1 cellular context compared by ENCODE assay signal in the genomic region with DNA sequence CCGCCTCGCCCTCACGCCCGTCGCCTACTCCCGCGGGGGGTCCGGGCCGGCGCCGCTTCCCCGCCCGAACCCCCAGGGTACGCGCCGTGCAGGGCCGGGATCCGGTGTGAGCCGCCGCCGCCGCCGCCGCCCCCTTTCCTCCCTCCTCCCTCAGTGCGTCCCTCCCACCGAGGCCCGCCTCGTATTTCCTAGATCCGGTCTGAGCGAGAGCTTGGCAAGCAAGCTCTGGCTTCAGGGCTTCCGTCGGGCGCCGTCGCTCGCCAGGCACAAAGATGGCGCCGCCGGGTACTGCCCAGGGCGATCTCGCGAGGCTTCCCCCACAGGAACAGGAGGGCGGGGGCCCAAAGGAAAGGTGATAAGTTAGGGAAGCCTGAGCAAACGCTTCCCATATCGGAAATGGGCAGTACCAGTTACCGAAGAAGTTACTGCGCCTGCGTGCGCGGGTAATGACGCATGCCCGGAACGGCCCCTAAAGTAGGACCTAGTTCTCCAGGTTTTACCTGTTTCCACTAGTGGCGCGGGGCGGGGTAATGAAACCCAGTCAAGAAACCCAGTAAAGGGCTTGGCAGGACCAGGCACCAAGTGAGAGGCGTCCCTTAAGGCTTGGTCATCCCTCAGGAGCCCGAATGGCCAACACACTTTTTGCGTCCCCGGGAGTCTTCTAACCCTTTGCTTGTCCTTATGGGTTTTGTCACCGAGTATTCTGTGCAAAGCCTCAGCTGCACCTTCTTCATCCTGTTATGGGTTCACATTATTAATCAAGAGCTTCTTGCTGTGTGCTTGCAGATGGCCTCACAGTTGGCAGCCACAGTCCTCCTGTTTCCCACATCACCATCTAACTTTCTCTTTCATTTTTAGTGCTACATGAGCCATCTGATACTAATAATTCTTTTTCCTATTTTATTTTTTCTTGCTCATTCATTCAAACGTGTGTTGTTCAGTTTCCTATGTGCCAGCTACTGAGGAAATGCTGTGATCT.
TF ChIP-seq lines count a peak whose summit lies in the region.

A gene with protein sequence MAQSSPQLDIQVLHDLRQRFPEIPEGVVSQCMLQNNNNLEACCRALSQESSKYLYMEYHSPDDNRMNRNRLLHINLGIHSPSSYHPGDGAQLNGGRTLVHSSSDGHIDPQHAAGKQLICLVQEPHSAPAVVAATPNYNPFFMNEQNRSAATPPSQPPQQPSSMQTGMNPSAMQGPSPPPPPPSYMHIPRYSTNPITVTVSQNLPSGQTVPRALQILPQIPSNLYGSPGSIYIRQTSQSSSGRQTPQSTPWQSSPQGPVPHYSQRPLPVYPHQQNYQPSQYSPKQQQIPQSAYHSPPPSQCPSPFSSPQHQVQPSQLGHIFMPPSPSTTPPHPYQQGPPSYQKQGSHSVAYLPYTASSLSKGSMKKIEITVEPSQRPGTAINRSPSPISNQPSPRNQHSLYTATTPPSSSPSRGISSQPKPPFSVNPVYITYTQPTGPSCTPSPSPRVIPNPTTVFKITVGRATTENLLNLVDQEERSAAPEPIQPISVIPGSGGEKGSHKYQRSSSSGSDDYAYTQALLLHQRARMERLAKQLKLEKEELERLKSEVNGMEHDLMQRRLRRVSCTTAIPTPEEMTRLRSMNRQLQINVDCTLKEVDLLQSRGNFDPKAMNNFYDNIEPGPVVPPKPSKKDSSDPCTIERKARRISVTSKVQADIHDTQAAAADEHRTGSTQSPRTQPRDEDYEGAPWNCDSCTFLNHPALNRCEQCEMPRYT (minus strand): TSS at position 108 of the 979 bp plus-strand sequence. CDS start 29,666 bp downstream, outside the sequence.

TF ChIP-seq in K562, 482 proteins besides CTCF, POLR2A, EP300 and RAD21 (continued from another document and continues in another):
- 0 out of 2 replicates have a peak, but pooled peaks have one; percentile 30 for TF ChIP-seq FOXK1 (CRISPR knock-in tag; IDR thresholded peaks at IDR 0.05; ENCODE audit: borderline replicate concordance)
- TF ChIP-seq NFIC (IDR thresholded peaks at IDR 0.05), result peak; percentile 41
- TF ChIP-seq CEBPG (CRISPR knock-in tag; IDR thresholded peaks at IDR 0.05), result no peak
- TF ChIP-seq CEBPG (tag; conservative IDR thresholded peaks at IDR 0.05 in 1 of 2, IDR thresholded peaks at IDR 0.05 in 1 of 2), result no peak
- TF ChIP-seq, protein P1, sequence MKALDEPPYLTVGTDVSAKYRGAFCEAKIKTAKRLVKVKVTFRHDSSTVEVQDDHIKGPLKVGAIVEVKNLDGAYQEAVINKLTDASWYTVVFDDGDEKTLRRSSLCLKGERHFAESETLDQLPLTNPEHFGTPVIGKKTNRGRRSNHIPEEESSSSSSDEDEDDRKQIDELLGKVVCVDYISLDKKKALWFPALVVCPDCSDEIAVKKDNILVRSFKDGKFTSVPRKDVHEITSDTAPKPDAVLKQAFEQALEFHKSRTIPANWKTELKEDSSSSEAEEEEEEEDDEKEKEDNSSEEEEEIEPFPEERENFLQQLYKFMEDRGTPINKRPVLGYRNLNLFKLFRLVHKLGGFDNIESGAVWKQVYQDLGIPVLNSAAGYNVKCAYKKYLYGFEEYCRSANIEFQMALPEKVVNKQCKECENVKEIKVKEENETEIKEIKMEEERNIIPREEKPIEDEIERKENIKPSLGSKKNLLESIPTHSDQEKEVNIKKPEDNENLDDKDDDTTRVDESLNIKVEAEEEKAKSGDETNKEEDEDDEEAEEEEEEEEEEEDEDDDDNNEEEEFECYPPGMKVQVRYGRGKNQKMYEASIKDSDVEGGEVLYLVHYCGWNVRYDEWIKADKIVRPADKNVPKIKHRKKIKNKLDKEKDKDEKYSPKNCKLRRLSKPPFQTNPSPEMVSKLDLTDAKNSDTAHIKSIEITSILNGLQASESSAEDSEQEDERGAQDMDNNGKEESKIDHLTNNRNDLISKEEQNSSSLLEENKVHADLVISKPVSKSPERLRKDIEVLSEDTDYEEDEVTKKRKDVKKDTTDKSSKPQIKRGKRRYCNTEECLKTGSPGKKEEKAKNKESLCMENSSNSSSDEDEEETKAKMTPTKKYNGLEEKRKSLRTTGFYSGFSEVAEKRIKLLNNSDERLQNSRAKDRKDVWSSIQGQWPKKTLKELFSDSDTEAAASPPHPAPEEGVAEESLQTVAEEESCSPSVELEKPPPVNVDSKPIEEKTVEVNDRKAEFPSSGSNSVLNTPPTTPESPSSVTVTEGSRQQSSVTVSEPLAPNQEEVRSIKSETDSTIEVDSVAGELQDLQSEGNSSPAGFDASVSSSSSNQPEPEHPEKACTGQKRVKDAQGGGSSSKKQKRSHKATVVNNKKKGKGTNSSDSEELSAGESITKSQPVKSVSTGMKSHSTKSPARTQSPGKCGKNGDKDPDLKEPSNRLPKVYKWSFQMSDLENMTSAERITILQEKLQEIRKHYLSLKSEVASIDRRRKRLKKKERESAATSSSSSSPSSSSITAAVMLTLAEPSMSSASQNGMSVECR (CRISPR knock-in tag; IDR thresholded peaks at IDR 0.05), result no peak
- peak in 1 of 2 experiments; percentile 9; a peak in 1 of 3 replicates for TF ChIP-seq CBX3 (IDR thresholded peaks at IDR 0.05; ENCODE audit: borderline replicate concordance in 1 of 2, low read length in 2 of 2)
- 0 out of 4 replicates have a peak, but pooled peaks of 1 of the 2 experiments have one; percentile 41 for TF ChIP-seq ETV6 (IDR thresholded peaks at IDR 0.05; ENCODE audit: borderline replicate concordance in 1 of 2, low read depth in 2 of 2, low read length in 1 of 2)
- TF ChIP-seq ETV6 (CRISPR knock-in tag; IDR thresholded peaks at IDR 0.05; ENCODE audit: borderline replicate concordance), result no peak
- peak; percentile 11; the same call in 1 of the 2 replicates for TF ChIP-seq RB1 (IDR thresholded peaks at IDR 0.05; ENCODE audit: low read depth)
- TF ChIP-seq CTBP1 (IDR thresholded peaks at IDR 0.05; ENCODE audit: borderline replicate concordance), result no peak; the same call in 1 of the 2 replicates
- peak in 1 of 2 experiments; percentile 32 for TF ChIP-seq E2F6 (IDR thresholded peaks at IDR 0.05; ENCODE audit: borderline replicate concordance in 1 of 2, extremely low read depth in 1 of 2, insufficient read depth in 1 of 2, insufficient read length in 1 of 2, low read depth in 1 of 2, low read length in 1 of 2, poor library complexity in 1 of 2, severe bottlenecking in 1 of 2)
- TF ChIP-seq SPI1 (IDR thresholded peaks at IDR 0.05; ENCODE audit: borderline replicate concordance, low read depth, low read length), result peak; percentile 42; the same call in 1 of the 2 replicates
- peak; percentile 70 for TF ChIP-seq GABPB1 (CRISPR knock-in tag; IDR thresholded peaks at IDR 0.05)
- no peak for TF ChIP-seq ZNF695 (CRISPR knock-in tag; IDR thresholded peaks at IDR 0.05)
- TF ChIP-seq GATAD2B (IDR thresholded peaks at IDR 0.05; ENCODE audit: borderline replicate concordance), result 0 out of 2 replicates have a peak, but pooled peaks have one; percentile 28
- TF ChIP-seq, protein P2, sequence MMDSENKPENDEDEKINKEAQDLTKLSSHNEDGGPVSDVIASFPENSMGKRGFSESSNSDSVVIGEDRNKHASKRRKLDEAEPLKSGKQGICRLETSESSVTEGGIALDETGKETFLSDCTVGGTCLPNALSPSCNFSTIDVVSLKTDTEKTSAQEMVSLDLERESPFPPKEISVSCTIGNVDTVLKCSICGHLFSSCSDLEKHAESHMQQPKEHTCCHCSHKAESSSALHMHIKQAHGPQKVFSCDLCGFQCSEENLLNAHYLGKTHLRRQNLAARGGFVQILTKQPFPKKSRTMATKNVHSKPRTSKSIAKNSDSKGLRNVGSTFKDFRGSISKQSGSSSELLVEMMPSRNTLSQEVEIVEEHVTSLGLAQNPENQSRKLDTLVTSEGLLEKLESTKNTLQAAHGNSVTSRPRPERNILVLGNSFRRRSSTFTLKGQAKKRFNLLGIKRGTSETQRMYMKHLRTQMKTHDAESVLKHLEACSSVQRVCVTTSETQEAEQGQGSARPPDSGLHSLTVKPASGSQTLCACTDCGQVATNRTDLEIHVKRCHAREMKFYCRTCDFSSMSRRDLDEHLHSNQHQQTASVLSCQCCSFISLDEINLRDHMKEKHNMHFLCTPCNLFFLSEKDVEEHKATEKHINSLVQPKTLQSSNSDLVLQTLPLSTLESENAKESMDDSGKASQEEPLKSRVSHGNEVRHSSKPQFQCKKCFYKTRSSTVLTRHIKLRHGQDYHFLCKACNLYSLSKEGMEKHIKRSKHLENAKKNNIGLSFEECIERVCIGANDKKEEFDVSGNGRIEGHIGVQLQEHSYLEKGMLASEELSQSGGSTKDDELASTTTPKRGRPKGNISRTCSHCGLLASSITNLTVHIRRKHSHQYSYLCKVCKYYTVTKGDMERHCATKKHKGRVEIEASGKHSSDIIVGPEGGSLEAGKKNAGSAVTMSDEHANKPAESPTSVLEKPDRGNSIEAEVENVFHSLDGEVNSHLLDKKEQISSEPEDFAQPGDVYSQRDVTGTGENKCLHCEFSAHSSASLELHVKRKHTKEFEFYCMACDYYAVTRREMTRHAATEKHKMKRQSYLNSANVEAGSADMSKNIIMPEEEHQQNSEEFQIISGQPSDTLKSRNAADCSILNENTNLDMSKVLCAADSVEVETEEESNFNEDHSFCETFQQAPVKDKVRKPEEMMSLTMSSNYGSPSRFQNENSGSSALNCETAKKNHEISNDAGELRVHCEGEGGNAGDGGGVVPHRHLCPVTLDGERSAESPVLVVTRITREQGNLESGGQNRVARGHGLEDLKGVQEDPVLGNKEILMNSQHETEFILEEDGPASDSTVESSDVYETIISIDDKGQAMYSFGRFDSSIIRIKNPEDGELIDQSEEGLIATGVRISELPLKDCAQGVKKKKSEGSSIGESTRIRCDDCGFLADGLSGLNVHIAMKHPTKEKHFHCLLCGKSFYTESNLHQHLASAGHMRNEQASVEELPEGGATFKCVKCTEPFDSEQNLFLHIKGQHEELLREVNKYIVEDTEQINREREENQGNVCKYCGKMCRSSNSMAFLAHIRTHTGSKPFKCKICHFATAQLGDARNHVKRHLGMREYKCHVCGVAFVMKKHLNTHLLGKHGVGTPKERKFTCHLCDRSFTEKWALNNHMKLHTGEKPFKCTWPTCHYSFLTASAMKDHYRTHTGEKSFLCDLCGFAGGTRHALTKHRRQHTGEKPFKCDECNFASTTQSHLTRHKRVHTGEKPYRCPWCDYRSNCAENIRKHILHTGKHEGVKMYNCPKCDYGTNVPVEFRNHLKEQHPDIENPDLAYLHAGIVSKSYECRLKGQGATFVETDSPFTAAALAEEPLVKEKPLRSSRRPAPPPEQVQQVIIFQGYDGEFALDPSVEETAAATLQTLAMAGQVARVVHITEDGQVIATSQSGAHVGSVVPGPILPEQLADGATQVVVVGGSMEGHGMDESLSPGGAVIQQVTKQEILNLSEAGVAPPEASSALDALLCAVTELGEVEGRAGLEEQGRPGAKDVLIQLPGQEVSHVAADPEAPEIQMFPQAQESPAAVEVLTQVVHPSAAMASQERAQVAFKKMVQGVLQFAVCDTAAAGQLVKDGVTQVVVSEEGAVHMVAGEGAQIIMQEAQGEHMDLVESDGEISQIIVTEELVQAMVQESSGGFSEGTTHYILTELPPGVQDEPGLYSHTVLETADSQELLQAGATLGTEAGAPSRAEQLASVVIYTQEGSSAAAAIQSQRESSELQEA (IDR thresholded peaks at IDR 0.05; ENCODE audit: low read depth), result peak; percentile 95
- peak; percentile 82 for TF ChIP-seq ZBTB40 (IDR thresholded peaks at IDR 0.05)
- TF ChIP-seq ZBTB40 (CRISPR knock-in tag; IDR thresholded peaks at IDR 0.05), result no peak
